ENCODE assay signal across 24 cellular contexts in genomic region chr22:43409800-43410199, GRCh38. TPM values are rescaled to one million over a fixed set of nuclear protein-coding genes. Genes with fewer than 3 reads are reported as not detected.
"Had no signal": no experiment of that assay in that cellular context is flagged by ENCODE, and none has a peak within 500 bp of the region (broad histone marks: within the 10 kb centered on the region; RNA-seq: fewer than 3 reads in every experiment).

No MANE protein-coding gene starts in this region.

- H3K9me3 ChIP-seq: esophagus muscularis mucosa, prostate gland, right atrium auricular region, tibial artery had no signal

- H3K36me3 Mint-ChIP-seq: activated CD4-positive, alpha-beta memory T cell treated with anti-CD3 and anti-CD28 coated beads for 36 hours; activated CD8-positive, alpha-beta memory T cell treated with anti-CD3 and anti-CD28 coated beads, Interleukin-2, amount 10 ng/mL, durations not matched to agents 7 days and 5 days; activated naive CD8-positive, alpha-beta T cell; natural killer cell; WTC11 had no signal

- H3K27ac Mint-ChIP-seq: activated CD4-positive, alpha-beta memory T cell treated with anti-CD3 and anti-CD28 coated beads for 36 hours; activated CD8-positive, alpha-beta memory T cell treated with anti-CD3 and anti-CD28 coated beads, Interleukin-2, amount 10 ng/mL, durations not matched to agents 7 days and 5 days; activated naive CD8-positive, alpha-beta T cell; dendritic cell treated with granulocyte-macrophage colony-stimulating factor and Interleukin-4, amounts not matched to agents 40 ng/mL and 50 ng/mL, for 4 days; natural killer cell; WTC11 had no signal

- H3K4me3 Mint-ChIP-seq: activated CD4-positive, alpha-beta memory T cell treated with anti-CD3 and anti-CD28 coated beads for 36 hours; activated CD8-positive, alpha-beta memory T cell treated with anti-CD3 and anti-CD28 coated beads, Interleukin-2, amount 10 ng/mL, durations not matched to agents 7 days and 5 days; activated naive CD8-positive, alpha-beta T cell; dendritic cell treated with granulocyte-macrophage colony-stimulating factor and Interleukin-4, amounts not matched to agents 40 ng/mL and 50 ng/mL, for 4 days; natural killer cell had no signal

- H3K27ac ChIP-seq: cardiac muscle cell, esophagus muscularis mucosa, prostate gland, right atrium auricular region, tibial artery had no signal

- ATAC-seq: activated CD8-positive, alpha-beta memory T cell treated with anti-CD3 and anti-CD28 coated beads, Interleukin-2, amount 10 ng/mL, durations not matched to agents 7 days and 5 days; stimulated activated naive CD8-positive, alpha-beta T cell treated with anti-CD3 and anti-CD28 coated beads, Interleukin-15, Interleukin-2, amounts not matched to agents 100 U/mL and 50 U/mL, for 24 hours; WTC11 had no signal

- DNase-seq: activated CD4-positive, alpha-beta memory T cell treated with anti-CD3 and anti-CD28 coated beads for 36 hours; activated CD4-positive, alpha-beta T cell treated with anti-CD3 and anti-CD28 coated beads for 4 hours; activated CD8-positive, alpha-beta memory T cell treated with anti-CD3 and anti-CD28 coated beads, Interleukin-2, amount 10 ng/mL, durations not matched to agents 7 days and 5 days; effector CD8-positive, alpha-beta T cell; natural killer cell; stimulated activated CD4-positive, alpha-beta T cell treated with anti-CD3 and anti-CD28 coated beads, Interleukin-12 subunit alpha, Interleukin-12 subunit beta, amount 100 ng/mL, for 4 hours; stimulated activated CD4-positive, alpha-beta T cell treated with anti-CD3 and anti-CD28 coated beads, Interleukin-1b, Interleukin-23, amount 100 ng/mL, for 48 hours; stimulated activated CD8-positive, alpha-beta memory T cell treated with anti-CD3 and anti-CD28 coated beads, Interleukin-4, amount 100 ng/mL, for 48 hours; stimulated activated naive CD8-positive, alpha-beta T cell treated with anti-CD3 and anti-CD28 coated beads, Interleukin-15, Interleukin-2, amounts not matched to agents 100 U/mL and 50 U/mL, for 24 hours; substantia nigra; tibial artery had no signal

- FAIRE-seq: endothelial cell of umbilical vein, urothelium cell line had no signal

- H3K4me1 Mint-ChIP-seq: activated CD8-positive, alpha-beta memory T cell treated with anti-CD3 and anti-CD28 coated beads, Interleukin-2, amount 10 ng/mL, durations not matched to agents 7 days and 5 days; natural killer cell had no signal

- H3K4me1 ChIP-seq: prostate gland, right atrium auricular region had no signal

- H3K36me3 ChIP-seq: cardiac muscle cell, esophagus muscularis mucosa, prostate gland, right atrium auricular region, tibial artery had no signal

- H3K4me3 ChIP-seq: cardiac muscle cell, esophagus muscularis mucosa, prostate gland, right atrium auricular region, tibial artery had no signal

- H3K9me3 Mint-ChIP-seq: activated CD4-positive, alpha-beta memory T cell treated with anti-CD3 and anti-CD28 coated beads for 36 hours; dendritic cell treated with granulocyte-macrophage colony-stimulating factor and Interleukin-4, amounts not matched to agents 40 ng/mL and 50 ng/mL, for 4 days; natural killer cell; WTC11 had no signal

RNA-seq across cellular contexts. Expression of gene MPPED1, which starts 2.0 kb away (rescaled TPM):
- total RNA-seq: activated CD4-positive, alpha-beta memory T cell treated with anti-CD3 and anti-CD28 coated beads for 36 hours; activated CD8-positive, alpha-beta memory T cell treated with anti-CD3 and anti-CD28 coated beads, Interleukin-2, amount 10 ng/mL, durations not matched to agents 7 days and 5 days; chondrocyte; endothelial cell of umbilical vein; esophagus muscularis mucosa; mesenteric fat pad; natural killer cell; osteoblast; right atrium auricular region; T-helper 2 cell treated with Interferon-gamma antibody and Interleukin-4, amounts not matched to agents 100 ng/mL and 5 ng/mL, for 36 hours had no signal
- polyA plus RNA-seq: cardiac muscle cell, endothelial cell of umbilical vein had no signal
